21 cellular contexts compared by ENCODE assay signal in the genomic region with DNA sequence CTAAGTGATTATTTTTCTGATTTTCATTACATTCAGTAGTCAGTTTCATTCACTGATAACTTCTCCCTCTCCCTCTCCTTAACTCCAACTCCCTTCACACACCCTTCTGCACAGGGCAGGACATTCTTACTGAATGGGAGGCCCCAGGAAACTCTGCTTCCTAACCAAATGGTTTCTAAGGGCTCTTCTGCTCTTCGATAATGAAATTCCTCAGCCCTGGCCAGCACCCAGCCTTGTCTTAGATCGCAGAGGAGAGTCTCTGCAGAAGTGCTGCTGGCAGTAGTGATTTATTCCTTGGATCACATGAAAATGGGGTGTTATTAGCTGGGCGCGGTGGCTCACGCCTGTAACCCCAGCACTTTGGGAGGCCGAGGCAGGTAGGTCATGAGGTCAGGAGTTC. TPM values are rescaled to one million over a fixed set of nuclear protein-coding genes. Genes with fewer than 3 reads are reported as not detected.
A peak's percentile ranks its signal among the peaks of the same experiment; 100 is the strongest.
DNase-seq lines count a peak whose midpoint lies in the region; ATAC-seq and TF ChIP-seq lines count a peak whose summit lies in the region.
"Had no signal": no experiment of that assay in that cellular context is flagged by ENCODE, and none has a peak within 500 bp of the region (broad histone marks: within the 10 kb centered on the region; RNA-seq: fewer than 3 reads in every experiment).

No MANE protein-coding gene starts in this region.

- H3K27ac ChIP-seq in left ventricle myocardium inferior (replicated peaks) = peak overlapping the region; percentile 22
- peak overlapping the region; percentile 1 to 27 for H3K27ac ChIP-seq in uterus
- no peak overlapping the region for H3K27ac ChIP-seq in prostate gland

- H3K4me1 ChIP-seq in left ventricle myocardium inferior (peaks cover 83% of the 10 kb centered on the region), uterus (peaks cover 18% of the 10 kb centered on the region in 2 donors), prostate gland (replicated peaks) (no peaks in the 10 kb centered on the region)

- H3K9me3 ChIP-seq in left ventricle myocardium inferior (replicated peaks) (no peaks in the 10 kb centered on the region), uterus (no peaks in the 10 kb centered on the region), prostate gland (no peaks in the 10 kb centered on the region)
- H3K9me3 ChIP-seq: gastroesophageal sphincter had no signal

- no peaks in the 10 kb centered on the region for H3K36me3 ChIP-seq in left ventricle myocardium inferior
- no peaks in the 10 kb centered on the region for H3K36me3 ChIP-seq in uterus
- H3K36me3 ChIP-seq in prostate gland = no peaks in the 10 kb centered on the region

- WGBS in prostate gland = 65% methylated on average over 6 of the region's 6 CpGs

- no peak overlapping the region for H3K4me3 ChIP-seq in left ventricle myocardium inferior
- no peak overlapping the region for H3K4me3 ChIP-seq in uterus
- H3K4me3 ChIP-seq in prostate gland = no peak overlapping the region
- H3K4me3 ChIP-seq: gastroesophageal sphincter had no signal

- no peaks in the 10 kb centered on the region for H3K9me3 Mint-ChIP-seq in chondrocyte (ENCODE audit: low read depth)
- H3K9me3 Mint-ChIP-seq in memory B cell = no peaks in the 10 kb centered on the region
- H3K9me3 Mint-ChIP-seq: activated T-cell treated with anti-CD3 and anti-CD28 coated beads, Interleukin-2, amount 50 U/mL, for 72 hours; natural killer cell treated with Interleukin-12 subunit alpha and Interleukin-12 subunit beta and Interleukin-15 and Interleukin-18, amount 100 ng/mL, for 72 hours; stimulated activated naive CD8-positive, alpha-beta T cell treated with anti-CD3 and anti-CD28 coated beads, Interleukin-15, amount 100 ng/mL, for 72 hours had no signal

- H3K27ac Mint-ChIP-seq in chondrocyte (ENCODE audit: unreplicated experiment) (peak overlapping the region; percentile 73), memory B cell (peak overlapping the region; percentile 21)
- H3K27ac Mint-ChIP-seq: activated T-cell treated with anti-CD3 and anti-CD28 coated beads, Interleukin-2, amount 50 U/mL, for 72 hours; natural killer cell treated with Interleukin-12 subunit alpha and Interleukin-12 subunit beta and Interleukin-15 and Interleukin-18, amount 100 ng/mL, for 72 hours; stimulated activated naive CD8-positive, alpha-beta T cell treated with anti-CD3 and anti-CD28 coated beads, Interleukin-15, amount 100 ng/mL, for 72 hours had no signal

- H3K27me3 Mint-ChIP-seq in chondrocyte (ENCODE audit: low read depth) = no peaks in the 10 kb centered on the region
- no peaks in the 10 kb centered on the region for H3K27me3 Mint-ChIP-seq in memory B cell
- H3K27me3 Mint-ChIP-seq: natural killer cell treated with Interleukin-12 subunit alpha and Interleukin-12 subunit beta and Interleukin-15 and Interleukin-18, amount 100 ng/mL, for 72 hours; stimulated activated naive CD8-positive, alpha-beta T cell treated with anti-CD3 and anti-CD28 coated beads, Interleukin-15, amount 100 ng/mL, for 72 hours had no signal

- intact Hi-C loops in left ventricle myocardium inferior (cut with micrococcal nuclease) (no loop called here), Right ventricle myocardium inferior (cut with DNase I) (no loop called here), uterus (cut with DNase I; ENCODE audit: low total_unique reads) (no loop called here), prostate gland (cut with DNase I) (loop anchor here (5.0 kb wide), 1 partner anchor 83 kb away; a partner anchor contains a TSS)

- H3K4me1 Mint-ChIP-seq in chondrocyte (ENCODE audit: low read depth) (peaks cover 46% of the 10 kb centered on the region), memory B cell (peaks cover 27% of the 10 kb centered on the region)

- TF ChIP-seq CTCF in left ventricle myocardium inferior (IDR thresholded peaks at IDR 0.05; ENCODE audit: borderline replicate concordance) (no peak), chondrocyte (IDR thresholded peaks at IDR 0.05) (no peak), uterus (IDR thresholded peaks at IDR 0.05) (no peak), prostate gland (IDR thresholded peaks at IDR 0.05) (no peak)

- H3K36me3 Mint-ChIP-seq in chondrocyte (ENCODE audit: low read depth) (peaks cover 5% of the 10 kb centered on the region), memory B cell (peaks cover 11% of the 10 kb centered on the region)
- H3K36me3 Mint-ChIP-seq: natural killer cell treated with Interleukin-12 subunit alpha and Interleukin-12 subunit beta and Interleukin-15 and Interleukin-18, amount 100 ng/mL, for 72 hours had no signal

- H3K4me3 Mint-ChIP-seq in chondrocyte (ENCODE audit: unreplicated experiment) (no peak overlapping the region), memory B cell (no peak overlapping the region)
- H3K4me3 Mint-ChIP-seq: activated T-cell treated with anti-CD3 and anti-CD28 coated beads, Interleukin-2, amount 50 U/mL, for 72 hours; natural killer cell treated with Interleukin-12 subunit alpha and Interleukin-12 subunit beta and Interleukin-15 and Interleukin-18, amount 100 ng/mL, for 72 hours; stimulated activated naive CD8-positive, alpha-beta T cell treated with anti-CD3 and anti-CD28 coated beads, Interleukin-15, amount 100 ng/mL, for 72 hours had no signal

- no peak for TF ChIP-seq POLR2A in uterus (IDR thresholded peaks at IDR 0.05)
- TF ChIP-seq POLR2A in prostate gland (IDR thresholded peaks at IDR 0.05) = no peak

- H3K27me3 ChIP-seq in left ventricle myocardium inferior (ENCODE audit: low read depth) (no peaks in the 10 kb centered on the region), uterus (no peaks in the 10 kb centered on the region), prostate gland (replicated peaks; ENCODE audit: insufficient read depth) (no peaks in the 10 kb centered on the region)
- H3K27me3 ChIP-seq: gastroesophageal sphincter had no signal

- no peak for ATAC-seq in Right ventricle myocardium inferior
- no peak for ATAC-seq in memory B cell (ENCODE audit: low read depth)
- ATAC-seq: activated T-cell treated with anti-CD3 and anti-CD28 coated beads, Interleukin-2, amount 50 U/mL, for 72 hours; gastroesophageal sphincter; left lobe of liver; natural killer cell treated with Interleukin-12 subunit alpha and Interleukin-12 subunit beta and Interleukin-15 and Interleukin-18, amount 100 ng/mL, for 72 hours; stimulated activated naive CD8-positive, alpha-beta T cell treated with anti-CD3 and anti-CD28 coated beads, Interleukin-15, amount 100 ng/mL, for 72 hours had no signal

- DNase-seq in left ventricle myocardium inferior = no peak
- no peak for DNase-seq in Right ventricle myocardium inferior (ENCODE audit: missing footprints)
- DNase-seq in chondrocyte (ENCODE audit: low spot score) = no peak
- DNase-seq in memory B cell (ENCODE audit: low spot score in 2 of 2) = no peak
- peak in 1 of 2 donors; percentile 28 for DNase-seq in uterus
- no peak for DNase-seq in prostate gland (ENCODE audit: low spot score)
- DNase-seq in DMS53 treated with DMSO at 0.1 percent for 48 hours (lab: John Stamatoyannopoulos, UW; ENCODE audit: unreplicated experiment) = no peak
- DNase-seq in COLO668 (lab: John Stamatoyannopoulos, UW; ENCODE audit: unreplicated experiment) = no peak
- DNase-seq: ACHN; activated CD4-positive, alpha-beta T cell treated with anti-CD3 and anti-CD28 coated beads, Interleukin-2, amount 50 U/mL, for 4 hours; activated T-cell treated with anti-CD3 and anti-CD28 coated beads, Interleukin-2, amount 50 U/mL, for 72 hours; NCI-H1417 treated with DMSO at 0.1 percent for 48 hours; stimulated activated naive CD8-positive, alpha-beta T cell treated with anti-CD3 and anti-CD28 coated beads, Interleukin-15, amount 100 ng/mL, for 72 hours; SW 1271 had no signal

RNA-seq across cellular contexts. Expression of a gene that starts 16.4 kb away (rescaled TPM):
- 90.3 TPM for total RNA-seq in left ventricle myocardium inferior
- 91.4 TPM for total RNA-seq in Right ventricle myocardium inferior
- total RNA-seq in chondrocyte = 63.6 to 68.3 TPM (median 66.0 TPM) in 3 replicates
- total RNA-seq in uterus = 10 to 100 TPM; 21.3 to 70.2 (median 30.7) TPM
- 10 to 100 TPM; 29.0 to 60.4 TPM for total RNA-seq in prostate gland

RNA-seq across cellular contexts. Expression of a gene that starts 35.5 kb away (rescaled TPM):
- total RNA-seq in left ventricle myocardium inferior (34.0 TPM), Right ventricle myocardium inferior (57.2 TPM), chondrocyte (0.90 to 1.9 TPM (median 1.3 TPM) in 3 replicates), uterus (1 to 10 TPM in 2 of 4 donors, under 1 TPM in 1, not detected in 1; 0.29 to 2.1 (median 1.6) TPM), prostate gland (1 to 10 TPM; 1.1 to 1.4 TPM)

RNA-seq across cellular contexts. Expression of a gene that starts 41.8 kb away (rescaled TPM):
- total RNA-seq in left ventricle myocardium inferior = not detected
- not detected for total RNA-seq in Right ventricle myocardium inferior
- total RNA-seq in chondrocyte = not detected in 3 replicates
- not detected for total RNA-seq in uterus
- not detected for total RNA-seq in prostate gland
- total RNA-seq: cerebellum; gastroesophageal sphincter; HT1080; natural killer cell treated with Interleukin-12 subunit alpha and Interleukin-12 subunit beta and Interleukin-15 and Interleukin-18, amount 100 ng/mL, for 72 hours; renal cortical epithelial cell; RPMI7951 had no signal

RNA-seq across cellular contexts. Expression of a gene that starts 58.1 kb away (rescaled TPM):
- total RNA-seq in left ventricle myocardium inferior (89.1 TPM), Right ventricle myocardium inferior (97.6 TPM), chondrocyte (191 to 492 TPM (median 490 TPM) in 3 replicates), uterus (10 to 100 TPM; 12.9 to 96.9 (median 74.3) TPM), prostate gland (100 to 1,000 TPM in 1 of 2 donors, 10 to 100 TPM in 1; 33.1 to 111 TPM)
- total RNA-seq: activated T-cell treated with anti-CD3 and anti-CD28 coated beads, Interleukin-2, amount 50 U/mL, for 72 hours; natural killer cell treated with Interleukin-12 subunit alpha and Interleukin-12 subunit beta and Interleukin-15 and Interleukin-18, amount 100 ng/mL, for 72 hours had no signal

Comparison
In these comparisons a context has a peak if more than half of its experiments do, and no peak if none do; other contexts are left out.
1. H3K27ac ChIP-seq: peak in left ventricle myocardium inferior (single experiment) and uterus (2 of 2); none in prostate gland (0 of 2).
2. RNA of a gene that starts 35.5 kb away (total RNA-seq): 57.2 TPM in Right ventricle myocardium inferior (single experiment) and 34.0 TPM in left ventricle myocardium inferior (single experiment); 0.29 to 2.1 TPM in uterus, 1.1 to 1.4 TPM in prostate gland and 0.90 to 1.9 TPM in chondrocyte; every median in the first group is over 10 times any median in the second.